18 cellular contexts compared by ENCODE assay signal in the genomic region with DNA sequence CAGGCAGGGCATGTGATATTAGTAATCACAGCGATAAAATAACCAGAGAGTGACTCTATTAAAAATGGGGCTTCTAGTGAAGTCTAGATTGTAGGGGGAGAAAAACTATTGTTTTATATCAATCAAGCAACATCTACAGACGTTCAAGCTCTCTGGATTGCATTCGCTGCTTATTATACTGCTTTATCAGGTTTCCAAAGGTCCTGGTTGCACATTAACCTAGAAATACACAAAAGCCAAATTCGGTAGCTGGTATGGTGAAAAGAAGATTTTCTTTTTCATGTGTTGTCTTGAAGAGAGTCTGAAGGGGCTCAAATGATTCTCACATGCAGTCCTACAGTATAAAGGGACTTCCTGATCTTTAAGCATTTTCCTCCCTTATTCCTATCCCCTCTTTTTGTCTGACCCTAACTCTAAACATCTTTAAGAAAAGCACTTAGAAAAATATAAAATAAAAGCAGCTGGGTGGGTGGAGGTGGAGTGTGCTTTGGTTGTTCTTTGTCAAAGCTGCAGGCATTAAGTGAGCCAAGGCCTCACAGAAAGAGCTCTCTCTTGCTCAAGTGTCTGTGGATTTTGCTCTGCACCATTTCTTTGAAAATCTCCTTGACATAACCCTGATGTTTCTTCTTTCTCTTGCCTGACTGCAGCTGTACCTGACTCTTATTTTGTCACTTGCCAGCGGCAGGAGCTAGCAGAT.
"Had no signal": no experiment of that assay in that cellular context is flagged by ENCODE, and none has a peak within 500 bp of the region (broad histone marks: within the 10 kb centered on the region; RNA-seq: fewer than 3 reads in every experiment).

No MANE protein-coding gene starts in this region.

- H3K79me2 ChIP-seq: hepatocyte had no signal

- H3K4me3 ChIP-seq: colonic mucosa, hepatocyte, lower lobe of right lung, stomach, thoracic aorta had no signal

- FAIRE-seq: endothelial cell of umbilical vein, urothelium cell line had no signal

- H2AFZ ChIP-seq: hepatocyte had no signal

- H3K4me1 ChIP-seq: colonic mucosa, lower lobe of right lung, stomach had no signal

- ATAC-seq: lower lobe of right lung; naive thymus-derived CD4-positive, alpha-beta T cell had no signal

- H3K36me3 ChIP-seq: colonic mucosa, lower lobe of right lung, stomach, thoracic aorta had no signal

- H3K4me2 ChIP-seq: hepatocyte had no signal

- H3K9me3 ChIP-seq: colonic mucosa, lower lobe of right lung, stomach, thoracic aorta had no signal

- DNase-seq: colonic mucosa; dermis blood vessel endothelial cell; endodermal cell; foreskin melanocyte; head of caudate nucleus; lower lobe of right lung; naive thymus-derived CD4-positive, alpha-beta T cell; nephron progenitor cell; small intestine; stimulated activated CD4-positive, alpha-beta T cell treated with anti-CD3 and anti-CD28 coated beads, Interleukin-12 subunit alpha, Interleukin-12 subunit beta, amount 100 ng/mL, for 4 hours; stimulated activated naive CD4-positive, alpha-beta T cell; stomach; substantia nigra; trophoblast cell had no signal

- H3K27me3 ChIP-seq: colonic mucosa, hepatocyte, stomach had no signal
